In genomic region chr14:61478971-61479473, GRCh38 we compare ENCODE assay signal across 9 cellular contexts.
DNase-seq lines count a peak whose midpoint lies in the region; ATAC-seq, FAIRE-seq and TF ChIP-seq lines count a peak whose summit lies in the region.
"Had no signal": no experiment of that assay in that cellular context is flagged by ENCODE, and none has a peak within 500 bp of the region (broad histone marks: within the 10 kb centered on the region; RNA-seq: fewer than 3 reads in every experiment).

No MANE protein-coding gene starts in this region.

- H3K79me2 ChIP-seq in PC-9 (ENCODE audit: low read depth), result peaks cover 61% of the 10 kb centered on the region

- intact Hi-C loops in PC-9 (cut with micrococcal nuclease; ENCODE audit: unreplicated experiment) (no loop called here), left lung (cut with DNase I) (loop anchor here in 1 of 2 donors (10.0 kb wide), 2 partner anchors 86 to 216 kb away; partner anchors contain the start of gene HIF1A)

- no peaks in the 10 kb centered on the region for H3K27me3 ChIP-seq in PC-9 (ENCODE audit: insufficient read depth, low read depth)
- H3K27me3 ChIP-seq in left lung, result no peaks in the 10 kb centered on the region
- no peaks in the 10 kb centered on the region for H3K27me3 ChIP-seq in suprapubic skin
- H3K27me3 ChIP-seq: body of pancreas had no signal

- H3K36me3 ChIP-seq in PC-9 (ENCODE audit: low read depth) (no peaks in the 10 kb centered on the region), left lung (no peaks in the 10 kb centered on the region), suprapubic skin (no peaks in the 10 kb centered on the region)

- CTCF ChIA-PET in PC-9 (lab: Charles Lee), result interaction anchor here (0.6 to 1.7 kb wide), 2 partner anchors 68 to 325 kb away, joined by 3 to 5 read pairs; no protein-coding TSS in a partner anchor

- peaks cover 58% of the 10 kb centered on the region for H3F3A ChIP-seq in PC-9 (ENCODE audit: insufficient read depth, low read depth)

- H3K9me2 ChIP-seq in PC-9 (ENCODE audit: insufficient read depth), result no peaks in the 10 kb centered on the region

- no peaks in the 10 kb centered on the region for H4K20me1 ChIP-seq in PC-9 (ENCODE audit: insufficient read depth)

- no peak overlapping the region for H2AFZ ChIP-seq in PC-9

- BruUV-seq in PC-9 (replicated peaks; lab: Mats Ljungman, UMichigan), result no TSS peak

- H3K4me1 ChIP-seq in PC-9 (replicated peaks; ENCODE audit: insufficient read depth) (peaks cover 91% of the 10 kb centered on the region), left lung (peaks cover 21 to 93% of the 10 kb centered on the region in 2 donors), suprapubic skin (peaks cover 46% of the 10 kb centered on the region)

- H3K4me3 ChIP-seq in PC-9, result no peak overlapping the region
- no peak overlapping the region for H3K4me3 ChIP-seq in left lung
- H3K4me3 ChIP-seq in suprapubic skin, result no peak overlapping the region
- H3K4me3 ChIP-seq: body of pancreas had no signal

- peak overlapping the region; percentile 66 for H3K4me2 ChIP-seq in PC-9

- POLR2A ChIA-PET in PC-9 (lab: Charles Lee; ENCODE audit: unreplicated experiment), result no interaction called here

- TF ChIP-seq POLR2A in suprapubic skin (IDR thresholded peaks at IDR 0.05), result no peak

- peak overlapping the region; percentile 94 for H3K27ac ChIP-seq in PC-9
- peak overlapping the region; percentile 95 to 98 for H3K27ac ChIP-seq in left lung
- no peak overlapping the region for H3K27ac ChIP-seq in suprapubic skin

- FAIRE-seq in GM18507 (lab: Jason Lieb, UNC), result peak; percentile 50

- TF ChIP-seq CTCF in PC-9 (conservative IDR thresholded peaks at IDR 0.05) (no peak), left lung (IDR thresholded peaks at IDR 0.05) (no peak), suprapubic skin (IDR thresholded peaks at IDR 0.05) (no peak)

- ATAC-seq in GM21825 (IDR thresholded peaks at IDR 0.05; ENCODE audit: unreplicated experiment) (peak; percentile 51), left lung (no peak), HG03097 (IDR thresholded peaks at IDR 0.05; ENCODE audit: low FRiP score, unreplicated experiment) (no peak), GM21515 (IDR thresholded peaks at IDR 0.05; ENCODE audit: unreplicated experiment) (no peak)

- DNase-seq in GM18507 (ENCODE audit: extremely low spot score, insufficient read length, low read depth), result no peak
- DNase-seq in PC-9, result no peak
- DNase-seq in left lung, result no peak
- no peak for DNase-seq in suprapubic skin (ENCODE audit: low spot score in 2 of 2)
- no peak for DNase-seq in NCI-H524 (lab: John Stamatoyannopoulos, UW)

- no peak for TF ChIP-seq EP300 in suprapubic skin (IDR thresholded peaks at IDR 0.05)

- H3K9me3 ChIP-seq in PC-9 (ENCODE audit: insufficient read depth, low read depth) (no peaks in the 10 kb centered on the region), left lung (no peaks in the 10 kb centered on the region), suprapubic skin (no peaks in the 10 kb centered on the region)
- H3K9me3 ChIP-seq: body of pancreas had no signal

- WGBS in suprapubic skin, result 56% methylated on average over 6 of the region's 6 CpGs
